ENCODE assay signal across 1 cellular context in the genomic region with DNA sequence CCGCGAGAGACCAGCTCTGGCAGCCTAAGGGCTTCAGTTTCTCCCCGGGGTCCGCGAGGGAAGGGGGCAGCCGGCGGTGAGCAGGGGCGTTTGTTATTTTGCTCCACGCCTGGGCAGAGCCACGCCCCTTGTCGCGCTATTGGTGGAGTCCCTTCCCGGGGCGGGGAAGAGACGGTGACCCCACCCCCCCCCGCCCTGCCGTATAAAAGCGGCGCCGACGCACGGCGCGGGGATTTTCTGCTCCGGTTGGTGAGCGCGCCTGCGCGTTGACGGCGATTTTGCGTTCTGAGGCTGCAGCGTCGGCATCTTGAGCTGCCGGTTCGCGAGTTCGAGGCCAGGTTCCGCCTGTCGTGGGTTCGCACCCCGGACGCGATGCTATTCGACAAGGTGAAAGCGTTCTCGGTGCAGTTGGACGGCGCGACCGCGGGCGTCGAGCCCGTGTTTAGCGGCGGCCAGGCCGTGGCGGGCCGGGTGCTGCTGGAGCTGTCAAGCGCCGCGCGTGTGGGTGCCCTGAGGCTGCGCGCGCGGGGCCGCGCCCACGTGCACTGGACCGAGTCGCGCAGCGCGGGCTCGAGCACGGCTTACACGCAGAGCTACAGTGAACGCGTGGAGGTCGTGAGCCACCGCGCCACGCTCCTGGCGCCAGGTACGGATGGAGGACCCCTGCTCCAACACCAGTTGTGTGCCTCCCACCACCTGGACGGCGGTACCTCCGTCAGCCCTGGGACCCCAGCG.
TF ChIP-seq lines count a peak whose summit lies in the region.

A gene (plus strand): TSS at position 232 of the 735 bp plus-strand sequence. CDS start 141 bp downstream, at position 373.

TF ChIP-seq in HepG2, 621 proteins besides CTCF, POLR2A, EP300 and RAD21 (continued from another document):
- TF ChIP-seq SOX5 (CRISPR knock-in tag; IDR thresholded peaks at IDR 0.05; ENCODE audit: borderline replicate concordance), result peak; percentile 19; the same call in 1 of the 2 replicates
- 0 out of 2 replicates have a peak, but pooled peaks have one; percentile 46 for TF ChIP-seq ZNF430 (CRISPR knock-in tag; IDR thresholded peaks at IDR 0.05)
- 0 out of 3 replicates have a peak, but pooled peaks have one; percentile 13 for TF ChIP-seq MXI1 (IDR thresholded peaks at IDR 0.05; ENCODE audit: borderline replicate concordance, low read depth, low read length)
- 0 out of 2 replicates have a peak, but pooled peaks have one; percentile 37 for TF ChIP-seq POLR2G (IDR thresholded peaks at IDR 0.05; ENCODE audit: low read depth, low read length)
- 0 out of 2 replicates have a peak, but pooled peaks have one; percentile 42 for TF ChIP-seq ZSCAN21 (CRISPR knock-in tag; IDR thresholded peaks at IDR 0.05; ENCODE audit: borderline replicate concordance)
- TF ChIP-seq HOXA3 (CRISPR knock-in tag; IDR thresholded peaks at IDR 0.05), result 0 out of 2 replicates have a peak, but pooled peaks have one; percentile 11
- TF ChIP-seq, protein P1, sequence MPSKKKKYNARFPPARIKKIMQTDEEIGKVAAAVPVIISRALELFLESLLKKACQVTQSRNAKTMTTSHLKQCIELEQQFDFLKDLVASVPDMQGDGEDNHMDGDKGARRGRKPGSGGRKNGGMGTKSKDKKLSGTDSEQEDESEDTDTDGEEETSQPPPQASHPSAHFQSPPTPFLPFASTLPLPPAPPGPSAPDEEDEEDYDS (CRISPR knock-in tag; IDR thresholded peaks at IDR 0.05), result peak; percentile 69
- no peak for TF ChIP-seq KDM5A (IDR thresholded peaks at IDR 0.05; ENCODE audit: borderline replicate concordance, low read length)
- TF ChIP-seq AGO2 (optimal IDR thresholded peaks at IDR 0.05; ENCODE audit: low read depth, low read length), result peak; percentile 62
- peak; percentile 69 for TF ChIP-seq RBFOX2 (IDR thresholded peaks at IDR 0.05; ENCODE audit: low read depth, low read length)
- peak; percentile 50 for TF ChIP-seq HNRNPLL (IDR thresholded peaks at IDR 0.05; ENCODE audit: low read depth, low read length, poor library complexity, severe bottlenecking)
- no peak for TF ChIP-seq ZNF263 (CRISPR knock-in tag; IDR thresholded peaks at IDR 0.05)
- no peak for TF ChIP-seq TP53 (CRISPR knock-in tag; conservative IDR thresholded peaks at IDR 0.05)
- TF ChIP-seq, protein P2, sequence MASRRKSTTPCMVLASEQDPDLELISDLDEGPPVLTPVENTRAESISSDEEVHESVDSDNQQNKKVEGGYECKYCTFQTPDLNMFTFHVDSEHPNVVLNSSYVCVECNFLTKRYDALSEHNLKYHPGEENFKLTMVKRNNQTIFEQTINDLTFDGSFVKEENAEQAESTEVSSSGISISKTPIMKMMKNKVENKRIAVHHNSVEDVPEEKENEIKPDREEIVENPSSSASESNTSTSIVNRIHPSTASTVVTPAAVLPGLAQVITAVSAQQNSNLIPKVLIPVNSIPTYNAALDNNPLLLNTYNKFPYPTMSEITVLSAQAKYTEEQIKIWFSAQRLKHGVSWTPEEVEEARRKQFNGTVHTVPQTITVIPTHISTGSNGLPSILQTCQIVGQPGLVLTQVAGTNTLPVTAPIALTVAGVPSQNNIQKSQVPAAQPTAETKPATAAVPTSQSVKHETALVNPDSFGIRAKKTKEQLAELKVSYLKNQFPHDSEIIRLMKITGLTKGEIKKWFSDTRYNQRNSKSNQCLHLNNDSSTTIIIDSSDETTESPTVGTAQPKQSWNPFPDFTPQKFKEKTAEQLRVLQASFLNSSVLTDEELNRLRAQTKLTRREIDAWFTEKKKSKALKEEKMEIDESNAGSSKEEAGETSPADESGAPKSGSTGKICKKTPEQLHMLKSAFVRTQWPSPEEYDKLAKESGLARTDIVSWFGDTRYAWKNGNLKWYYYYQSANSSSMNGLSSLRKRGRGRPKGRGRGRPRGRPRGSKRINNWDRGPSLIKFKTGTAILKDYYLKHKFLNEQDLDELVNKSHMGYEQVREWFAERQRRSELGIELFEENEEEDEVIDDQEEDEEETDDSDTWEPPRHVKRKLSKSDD (CRISPR knock-in tag; IDR thresholded peaks at IDR 0.05; ENCODE audit: low read depth), result peak; percentile 54; the same call in 1 of the 2 replicates
- 0 out of 2 replicates have a peak, but pooled peaks have one; percentile 30 for TF ChIP-seq POLR2AphosphoS5 (IDR thresholded peaks at IDR 0.05; ENCODE audit: low read depth, low read length)
- peak; percentile 45; the same call in 1 of the 2 replicates for TF ChIP-seq KDM2A (CRISPR knock-in tag; IDR thresholded peaks at IDR 0.05; ENCODE audit: borderline replicate concordance, low read depth)
